ENCODE assay signal across 1 cellular context in genomic region chr19:47112664-47113445, GRCh38.
TF ChIP-seq lines count a peak whose summit lies in the region.

No MANE protein-coding gene starts in this region.

TF ChIP-seq in HepG2, 621 proteins besides CTCF, POLR2A, EP300 and RAD21 (continued from another document and continues in another):
- TF ChIP-seq ZNF407 (CRISPR knock-in tag; IDR thresholded peaks at IDR 0.05; ENCODE audit: not compliant biosample characterization) (no peak), TBL1XR1 (IDR thresholded peaks at IDR 0.05; ENCODE audit: borderline replicate concordance, low read length, partially characterized antibody) (peak; percentile 35), ZNF724P (CRISPR knock-in tag; IDR thresholded peaks at IDR 0.05; ENCODE audit: borderline replicate concordance) (no peak), HDAC2 (CRISPR knock-in tag; IDR thresholded peaks at IDR 0.05) (peak; percentile 75), ZNF17 (CRISPR knock-in tag; IDR thresholded peaks at IDR 0.05) (no peak), PBX3 (CRISPR knock-in tag; IDR thresholded peaks at IDR 0.05; ENCODE audit: borderline replicate concordance) (0 out of 2 replicates have a peak, but pooled peaks have one; percentile 60), KDM5B (CRISPR knock-in tag; IDR thresholded peaks at IDR 0.05; ENCODE audit: borderline replicate concordance) (peak; percentile 88), ZNF598 (CRISPR knock-in tag; IDR thresholded peaks at IDR 0.05; ENCODE audit: borderline replicate concordance) (no peak), MYNN (CRISPR knock-in tag; IDR thresholded peaks at IDR 0.05; ENCODE audit: low read depth) (no peak), RARG (CRISPR knock-in tag; IDR thresholded peaks at IDR 0.05; ENCODE audit: low read depth) (no peak), POGK (CRISPR knock-in tag; conservative IDR thresholded peaks at IDR 0.05) (peak; percentile 35; the same call in 1 of the 2 replicates), ZFP62 (CRISPR knock-in tag; IDR thresholded peaks at IDR 0.05) (no peak), ZNF513 (CRISPR knock-in tag; conservative IDR thresholded peaks at IDR 0.05) (no peak), AKAP8 (CRISPR knock-in tag; IDR thresholded peaks at IDR 0.05) (peak; percentile 87), ZNF121 (CRISPR knock-in tag; IDR thresholded peaks at IDR 0.05) (0 out of 2 replicates have a peak, but pooled peaks have one; percentile 8), ELF1 (CRISPR knock-in tag; IDR thresholded peaks at IDR 0.05) (peak; percentile 81), RBM22 (optimal IDR thresholded peaks at IDR 0.05; ENCODE audit: low read length) (peak; percentile 12), NR2F2 (IDR thresholded peaks at IDR 0.05; ENCODE audit: borderline replicate concordance, low read depth) (0 out of 2 replicates have a peak, but pooled peaks have one; percentile 33), CBFB (CRISPR knock-in tag; IDR thresholded peaks at IDR 0.05) (0 out of 2 replicates have a peak, but pooled peaks have one; percentile 16), RAD51 (IDR thresholded peaks at IDR 0.05; ENCODE audit: borderline replicate concordance) (peak; percentile 93), EEA1 (CRISPR knock-in tag; IDR thresholded peaks at IDR 0.05; ENCODE audit: borderline replicate concordance) (no peak), HHEX (CRISPR knock-in tag; IDR thresholded peaks at IDR 0.05) (no peak), EZH2 (conservative IDR thresholded peaks at IDR 0.05; ENCODE audit: low read depth, low read length) (no peak), KLF6 (CRISPR knock-in tag; IDR thresholded peaks at IDR 0.05) (peak; percentile 46), ZNF468 (CRISPR knock-in tag; IDR thresholded peaks at IDR 0.05) (peak; percentile 68; the same call in 1 of the 2 replicates), BORCS8-MEF2B (CRISPR knock-in tag; IDR thresholded peaks at IDR 0.05) (peak; percentile 51; the same call in 1 of the 2 replicates), ZNF205 (CRISPR knock-in tag; IDR thresholded peaks at IDR 0.05) (peak; percentile 66), ZEB1 (IDR thresholded peaks at IDR 0.05; ENCODE audit: insufficient replicate concordance, low read depth) (no peak), FLYWCH1 (CRISPR knock-in tag; IDR thresholded peaks at IDR 0.05) (no peak), ZNF552 (CRISPR knock-in tag; IDR thresholded peaks at IDR 0.05; ENCODE audit: borderline replicate concordance) (no peak; the same call in 1 of the 2 replicates), TFE3 (CRISPR knock-in tag; IDR thresholded peaks at IDR 0.05) (peak; percentile 98), HNRNPLL (IDR thresholded peaks at IDR 0.05; ENCODE audit: low read depth, low read length, poor library complexity, severe bottlenecking) (peak; percentile 59), MEIS2 (CRISPR knock-in tag; IDR thresholded peaks at IDR 0.05) (no peak; the same call in 1 of the 2 replicates), ZMAT5 (CRISPR knock-in tag; IDR thresholded peaks at IDR 0.05; ENCODE audit: borderline replicate concordance, low read depth) (no peak), ZNF12 (CRISPR knock-in tag; IDR thresholded peaks at IDR 0.05) (no peak), TBX2 (CRISPR knock-in tag; IDR thresholded peaks at IDR 0.05; ENCODE audit: borderline replicate concordance) (peak; percentile 64)
- TF ChIP-seq, protein P1, sequence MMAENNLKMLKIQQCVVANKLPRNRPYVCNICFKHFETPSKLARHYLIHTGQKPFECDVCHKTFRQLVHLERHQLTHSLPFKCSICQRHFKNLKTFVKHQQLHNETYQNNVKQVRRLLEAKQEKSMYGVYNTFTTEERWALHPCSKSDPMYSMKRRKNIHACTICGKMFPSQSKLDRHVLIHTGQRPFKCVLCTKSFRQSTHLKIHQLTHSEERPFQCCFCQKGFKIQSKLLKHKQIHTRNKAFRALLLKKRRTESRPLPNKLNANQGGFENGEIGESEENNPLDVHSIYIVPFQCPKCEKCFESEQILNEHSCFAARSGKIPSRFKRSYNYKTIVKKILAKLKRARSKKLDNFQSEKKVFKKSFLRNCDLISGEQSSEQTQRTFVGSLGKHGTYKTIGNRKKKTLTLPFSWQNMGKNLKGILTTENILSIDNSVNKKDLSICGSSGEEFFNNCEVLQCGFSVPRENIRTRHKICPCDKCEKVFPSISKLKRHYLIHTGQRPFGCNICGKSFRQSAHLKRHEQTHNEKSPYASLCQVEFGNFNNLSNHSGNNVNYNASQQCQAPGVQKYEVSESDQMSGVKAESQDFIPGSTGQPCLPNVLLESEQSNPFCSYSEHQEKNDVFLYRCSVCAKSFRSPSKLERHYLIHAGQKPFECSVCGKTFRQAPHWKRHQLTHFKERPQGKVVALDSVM (CRISPR knock-in tag; IDR thresholded peaks at IDR 0.05): peak; percentile 99
- TF ChIP-seq, protein P2, sequence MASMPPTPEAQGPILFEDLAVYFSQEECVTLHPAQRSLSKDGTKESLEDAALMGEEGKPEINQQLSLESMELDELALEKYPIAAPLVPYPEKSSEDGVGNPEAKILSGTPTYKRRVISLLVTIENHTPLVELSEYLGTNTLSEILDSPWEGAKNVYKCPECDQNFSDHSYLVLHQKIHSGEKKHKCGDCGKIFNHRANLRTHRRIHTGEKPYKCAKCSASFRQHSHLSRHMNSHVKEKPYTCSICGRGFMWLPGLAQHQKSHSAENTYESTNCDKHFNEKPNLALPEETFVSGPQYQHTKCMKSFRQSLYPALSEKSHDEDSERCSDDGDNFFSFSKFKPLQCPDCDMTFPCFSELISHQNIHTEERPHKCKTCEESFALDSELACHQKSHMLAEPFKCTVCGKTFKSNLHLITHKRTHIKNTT (CRISPR knock-in tag; IDR thresholded peaks at IDR 0.05): no peak
- TF ChIP-seq, protein P3, sequence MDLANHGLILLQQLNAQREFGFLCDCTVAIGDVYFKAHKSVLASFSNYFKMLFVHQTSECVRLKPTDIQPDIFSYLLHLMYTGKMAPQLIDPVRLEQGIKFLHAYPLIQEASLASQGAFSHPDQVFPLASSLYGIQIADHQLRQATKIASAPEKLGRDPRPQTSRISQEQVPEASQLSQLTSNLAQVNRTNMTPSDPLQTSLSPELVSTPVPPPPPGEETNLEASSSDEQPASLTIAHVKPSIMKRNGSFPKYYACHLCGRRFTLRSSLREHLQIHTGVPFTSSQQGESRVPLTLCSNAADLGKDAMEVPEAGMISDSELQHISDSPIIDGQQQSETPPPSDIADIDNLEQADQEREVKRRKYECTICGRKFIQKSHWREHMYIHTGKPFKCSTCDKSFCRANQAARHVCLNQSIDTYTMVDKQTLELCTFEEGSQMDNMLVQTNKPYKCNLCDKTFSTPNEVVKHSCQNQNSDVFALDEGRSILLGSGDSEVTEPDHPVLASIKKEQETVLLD (CRISPR knock-in tag; IDR thresholded peaks at IDR 0.05; ENCODE audit: low read depth): 0 out of 2 replicates have a peak, but pooled peaks have one; percentile 11
- TF ChIP-seq, protein P4, sequence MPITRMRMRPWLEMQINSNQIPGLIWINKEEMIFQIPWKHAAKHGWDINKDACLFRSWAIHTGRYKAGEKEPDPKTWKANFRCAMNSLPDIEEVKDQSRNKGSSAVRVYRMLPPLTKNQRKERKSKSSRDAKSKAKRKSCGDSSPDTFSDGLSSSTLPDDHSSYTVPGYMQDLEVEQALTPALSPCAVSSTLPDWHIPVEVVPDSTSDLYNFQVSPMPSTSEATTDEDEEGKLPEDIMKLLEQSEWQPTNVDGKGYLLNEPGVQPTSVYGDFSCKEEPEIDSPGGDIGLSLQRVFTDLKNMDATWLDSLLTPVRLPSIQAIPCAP (CRISPR knock-in tag; IDR thresholded peaks at IDR 0.05; ENCODE audit: low read depth): no peak
